Comparison of ENCODE assay signal across 8 cellular contexts in genomic region chr5:154756871-154757646, GRCh38. TPM values are rescaled to one million over a fixed set of nuclear protein-coding genes. Genes with fewer than 3 reads are reported as not detected.
DNase-seq lines count a peak whose midpoint lies in the region; ATAC-seq and TF ChIP-seq lines count a peak whose summit lies in the region.

No MANE protein-coding gene starts in this region.

- DNase-seq in ELR (ENCODE audit: low read depth): peak; percentile 57
- DNase-seq in NCI-H146 treated with DMSO at 0.1 percent for 48 hours (lab: John Stamatoyannopoulos, UW; ENCODE audit: unreplicated experiment): peak; percentile 6
- DNase-seq in activated T-cell treated with anti-CD3 and anti-CD28 coated beads for 4 hours: peak; percentile 47
- DNase-seq in epithelial cell of prostate (ENCODE audit: low read depth, low spot score): no peak
- DNase-seq in mucosa of descending colon: peak; percentile 56 to 82 (median 72)
- peak; percentile 35 to 57 for DNase-seq in stimulated activated CD8-positive, alpha-beta memory T cell treated with anti-CD3 and anti-CD28 coated beads, Interleukin-7, amount 100 ng/mL, for 48 hours (ENCODE audit: extremely low read depth in 1 of 2, low read depth in 1 of 2)
- no peak for DNase-seq in 8988T
- DNase-seq in cerebellar nuclear complex (lab: John Stamatoyannopoulos, UW): no peak

- intact Hi-C loops in mucosa of descending colon (cut with DNase I, micrococcal nuclease): no loop called here

- H3K27ac ChIP-seq in epithelial cell of prostate: peak overlapping the region; percentile 85

- no peaks in the 10 kb centered on the region for H3K9me3 ChIP-seq in mucosa of descending colon

- H3K4me1 ChIP-seq in mucosa of descending colon (ENCODE audit: low read depth): peaks cover 35% of the 10 kb centered on the region

- peak; percentile 0 for ATAC-seq in mucosa of descending colon

- TF ChIP-seq CTCF in mucosa of descending colon (IDR thresholded peaks at IDR 0.05): no peak

- H3K36me3 ChIP-seq in mucosa of descending colon (ENCODE audit: low read depth): no peaks in the 10 kb centered on the region

- H3K4me3 ChIP-seq in mucosa of descending colon: peak overlapping the region; percentile 97

RNA-seq across cellular contexts. Expression of gene LARP1, which starts 1.9 kb away (rescaled TPM):
- total RNA-seq in mucosa of descending colon: 100 to 1,000 TPM; 127 to 157 (median 140) TPM

Comparison
In these comparisons a context has a peak if more than half of its experiments do, and no peak if none do; other contexts are left out.
1. DNase-seq: peak in ELR (single experiment), NCI-H146 treated with DMSO at 0.1 percent for 48 hours (single experiment), activated T-cell treated with anti-CD3 and anti-CD28 coated beads for 4 hours (single experiment), mucosa of descending colon (3 of 3) and stimulated activated CD8-positive, alpha-beta memory T cell treated with anti-CD3 and anti-CD28 coated beads, Interleukin-7, amount 100 ng/mL, for 48 hours (2 of 2); none in epithelial cell of prostate (single experiment), 8988T (single experiment) and cerebellar nuclear complex (0 of 2).